1 cellular context compared by ENCODE assay signal in the genomic region with DNA sequence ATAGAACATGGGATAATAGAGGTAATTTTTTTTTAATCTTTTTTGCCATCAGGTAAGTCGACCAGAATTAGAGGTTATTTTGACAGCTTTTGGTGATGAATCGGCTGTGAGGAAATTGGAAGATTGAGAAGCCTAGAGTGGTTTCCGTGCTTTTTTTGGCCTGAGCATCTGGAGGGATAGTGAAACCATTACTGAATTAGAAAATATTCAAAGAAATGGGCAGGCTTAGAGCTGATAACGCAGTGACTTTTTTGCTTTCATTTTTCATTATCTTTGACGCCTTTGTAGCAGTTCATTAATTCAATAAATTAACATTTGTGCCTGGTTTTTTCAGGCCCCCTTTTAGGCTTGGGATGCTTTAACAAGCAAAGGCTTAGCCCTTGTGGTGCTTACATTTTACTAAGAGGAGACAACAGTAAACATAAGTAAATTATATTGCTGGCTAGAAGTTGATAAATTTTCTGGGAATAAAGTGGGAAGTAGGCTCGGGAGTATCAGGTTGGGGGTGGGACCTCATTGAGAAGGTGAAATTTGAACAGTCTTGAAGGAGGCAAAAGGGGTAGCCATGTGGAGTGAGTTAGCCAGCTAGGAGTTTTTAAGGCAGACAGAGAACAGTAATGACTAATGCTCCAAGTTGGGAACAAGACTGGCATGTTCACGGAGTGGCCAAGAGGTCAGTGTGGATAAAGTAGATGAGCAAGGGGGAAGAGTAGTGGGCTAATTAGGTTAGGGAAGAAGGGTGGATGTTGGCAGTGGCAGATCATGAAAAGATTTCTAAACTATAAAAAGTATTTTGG.
TF ChIP-seq lines count a peak whose summit lies in the region.

No MANE protein-coding gene starts in this region.

TF ChIP-seq in GM23338, 12 proteins besides CTCF, POLR2A, EP300 and RAD21 (continued from another document):
- no peak for TF ChIP-seq POLR2AphosphoS5 (IDR thresholded peaks at IDR 0.05; ENCODE audit: low read depth)
